ENCODE assay signal across 10 cellular contexts in the genomic region with DNA sequence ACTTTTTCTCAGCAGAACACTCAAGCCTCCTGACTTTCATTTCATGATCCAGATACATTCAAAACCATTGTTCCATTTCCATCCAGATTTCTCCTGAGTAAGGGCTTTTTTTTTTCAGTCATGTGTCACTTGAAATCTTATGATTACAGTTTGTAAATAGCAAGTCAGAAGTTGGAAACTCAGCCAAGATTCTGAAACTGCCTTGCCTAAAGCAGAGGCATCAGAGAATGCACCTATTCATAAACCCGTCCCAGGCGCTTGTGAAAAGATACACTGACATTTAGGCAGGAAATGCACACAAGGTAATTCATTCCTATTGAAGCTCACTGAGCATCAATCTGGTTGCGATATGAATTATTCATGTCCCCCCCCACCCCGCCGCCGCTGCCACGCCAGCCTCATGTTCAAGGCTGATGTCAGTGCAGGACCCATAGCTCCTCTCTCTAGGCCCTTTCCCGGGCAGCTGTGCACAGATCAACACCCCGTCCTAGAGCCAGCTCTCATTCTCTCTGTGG.
DNase-seq lines count a peak whose midpoint lies in the region; ATAC-seq lines count a peak whose summit lies in the region.
"Had no signal": no experiment of that assay in that cellular context is flagged by ENCODE, and none has a peak within 500 bp of the region (broad histone marks: within the 10 kb centered on the region; RNA-seq: fewer than 3 reads in every experiment).

No MANE protein-coding gene starts in this region.

- H3K4me1 Mint-ChIP-seq in effector memory CD8-positive, alpha-beta T cell (ENCODE audit: low read depth in 2 of 2), result peaks cover 41 to 50% of the 10 kb centered on the region in 2 donors

- peak overlapping the region; percentile 19 to 96 for H3K27ac Mint-ChIP-seq in effector memory CD8-positive, alpha-beta T cell

- H3K9me3 ChIP-seq in KOPT-K1 (ENCODE audit: insufficient read depth, low read length, poor library complexity, severe bottlenecking), result no peaks in the 10 kb centered on the region

- H3K9me3 Mint-ChIP-seq in effector memory CD8-positive, alpha-beta T cell, result no peaks in the 10 kb centered on the region
- H3K9me3 Mint-ChIP-seq: IgD-negative memory B cell had no signal

- no peaks in the 10 kb centered on the region for H3K27me3 Mint-ChIP-seq in effector memory CD8-positive, alpha-beta T cell

- H3K4me3 Mint-ChIP-seq in effector memory CD8-positive, alpha-beta T cell, result peak overlapping the region in 1 of 2 donors; percentile 11

- peak; percentile 81 for DNase-seq in activated CD8-positive, alpha-beta memory T cell treated with anti-CD3 and anti-CD28 coated beads, Interleukin-2, amount 50 U/mL, for 48 hours
- DNase-seq in effector memory CD8-positive, alpha-beta T cell, result no peak
- peak in 2 of 3 experiments; percentile 46 to 72 for DNase-seq in stimulated activated CD4-positive, alpha-beta T cell treated with anti-CD3 and anti-CD28 coated beads, TNF-alpha, amount 100 ng/mL, for 24 hours (ENCODE audit: low read depth in 3 of 3)
- DNase-seq in NCI-H82 (lab: John Stamatoyannopoulos, UW), result no peak
- DNase-seq in NCI-H1436 (lab: John Stamatoyannopoulos, UW), result no peak
- no peak for DNase-seq in HCEC 1CT

- peaks cover 12% of the 10 kb centered on the region for H3K36me3 Mint-ChIP-seq in effector memory CD8-positive, alpha-beta T cell (ENCODE audit: insufficient read depth)
- H3K36me3 Mint-ChIP-seq: IgD-negative memory B cell had no signal

- no peak for ATAC-seq in effector memory CD8-positive, alpha-beta T cell (replicated peaks)
- no peak for ATAC-seq in GM21390 (IDR thresholded peaks at IDR 0.05; ENCODE audit: unreplicated experiment)

- H3K27ac ChIP-seq in KOPT-K1 (ENCODE audit: low read depth, low read length, poor library complexity, severe bottlenecking), result peak overlapping the region; percentile 89
- H3K27ac ChIP-seq: RWPE1 had no signal

- H3K36me3 ChIP-seq in KOPT-K1 (ENCODE audit: insufficient read depth, low read length), result no peaks in the 10 kb centered on the region

Comparison
In these comparisons a context has a peak if more than half of its experiments do, and no peak if none do; other contexts are left out.
1. DNase-seq: peak in activated CD8-positive, alpha-beta memory T cell treated with anti-CD3 and anti-CD28 coated beads, Interleukin-2, amount 50 U/mL, for 48 hours (single experiment) and stimulated activated CD4-positive, alpha-beta T cell treated with anti-CD3 and anti-CD28 coated beads, TNF-alpha, amount 100 ng/mL, for 24 hours (2 of 3); none in effector memory CD8-positive, alpha-beta T cell (0 of 3), NCI-H82 (single experiment), NCI-H1436 (single experiment) and HCEC 1CT (single experiment).